Comparison of ENCODE assay signal across 21 cellular contexts in genomic region chr13:113106666-113107065, GRCh38. TPM values are rescaled to one million over a fixed set of nuclear protein-coding genes. Genes with fewer than 3 reads are reported as not detected.
A peak's percentile ranks its signal among the peaks of the same experiment; 100 is the strongest.
DNase-seq lines count a peak whose midpoint lies in the region; ATAC-seq, FAIRE-seq and TF ChIP-seq lines count a peak whose summit lies in the region.
"Had no signal": no experiment of that assay in that cellular context is flagged by ENCODE, and none has a peak within 500 bp of the region (broad histone marks: within the 10 kb centered on the region; RNA-seq: fewer than 3 reads in every experiment).

No MANE protein-coding gene starts in this region.

- CTCF ChIA-PET in activated CD4-positive, alpha-beta T cell treated with anti-CD3 and anti-CD28 coated beads for 36 hours (lab: Charles Lee): no interaction called here
- CTCF ChIA-PET in K562 (lab: Yijun Ruan, JAX; ENCODE audit: low intra/inter-chr PET ratio): no interaction called here

- BruUV-seq in K562 (replicated peaks; lab: Mats Ljungman, UMichigan): no TSS peak

- in situ Hi-C loops in K562 (cut with MboI): no loop called here

- no peak for TF ChIP-seq RAD21 in K562 (CRISPR knock-in tag; conservative IDR thresholded peaks at IDR 0.05 in 1 of 2, IDR thresholded peaks at IDR 0.05 in 1 of 2)

- H3K9ac ChIP-seq in K562 (ENCODE audit: insufficient read depth in 1 of 2, low read depth in 2 of 2, low read length in 2 of 2): no peak overlapping the region
- H3K9ac ChIP-seq in neural progenitor cell: no peak overlapping the region
- H3K9ac ChIP-seq: KMS-11 had no signal

- intact Hi-C loops in activated CD4-positive, alpha-beta T cell treated with anti-CD3 and anti-CD28 coated beads for 36 hours (cut with DNase I, micrococcal nuclease): no loop called here
- intact Hi-C loops in Right ventricle myocardium superior (cut with DNase I): no loop called here
- intact Hi-C loops in heart right ventricle (cut with DNase I): no loop called here
- intact Hi-C loops in K562 (cut with micrococcal nuclease): no loop called here

- peak; percentile 26 for DNase-seq in activated CD4-positive, alpha-beta T cell treated with anti-CD3 and anti-CD28 coated beads for 36 hours
- no peak for DNase-seq in activated CD4-positive, alpha-beta T cell treated with anti-CD3 and anti-CD28 coated beads, Interleukin-2, amount 50 U/mL, for 1 hour
- DNase-seq in Right ventricle myocardium superior (peak; percentile 32), heart right ventricle (no peak), K562 (ENCODE audit: extremely low read depth in 1 of 4, low spot score in 3 of 4) (no peak), Kasumi-1 (lab: John Stamatoyannopoulos, UW) (no peak), neural progenitor cell (ENCODE audit: low spot score) (no peak)
- DNase-seq: 8988T; Calu3; CD4-positive, alpha-beta memory T cell; DMS79 treated with DMSO at 0.1 percent for 48 hours; HFFc6; NCI-H1092 treated with DMSO at 0.1 percent for 48 hours; NCI-H2081 treated with DMSO at 0.1 percent for 48 hours; NCI-H524 had no signal

- H3K9me3 ChIP-seq in heart right ventricle (no peaks in the 10 kb centered on the region), K562 (replicated peaks; ENCODE audit: control insufficient read depth, insufficient read depth, low read depth, low read length) (no peaks in the 10 kb centered on the region), neural progenitor cell (ENCODE audit: low read depth) (no peaks in the 10 kb centered on the region)

- no peak for FAIRE-seq in K562 (lab: Jason Lieb, UNC)

- no peak overlapping the region for H3K4me2 ChIP-seq in K562 (ENCODE audit: insufficient read depth, low read length)
- no peak overlapping the region for H3K4me2 ChIP-seq in neural progenitor cell
- H3K4me2 ChIP-seq: KMS-11 had no signal

- no peaks in the 10 kb centered on the region for H3K9me3 Mint-ChIP-seq in activated CD4-positive, alpha-beta T cell treated with anti-CD3 and anti-CD28 coated beads for 36 hours (ENCODE audit: low read depth)
- no peaks in the 10 kb centered on the region for H3K9me3 Mint-ChIP-seq in stimulated activated memory B cell treated with anti-CD40 and anti-IgM and Interleukin-4, amounts not matched to agents 10 μg/mL and 1 μg/mL and 100 μg/mL, for 72 hours
- H3K9me3 Mint-ChIP-seq in neural progenitor cell: peaks cover 4% of the 10 kb centered on the region
- H3K9me3 Mint-ChIP-seq: CD4-positive, alpha-beta memory T cell had no signal

- H3K27ac ChIP-seq in heart right ventricle (no peak overlapping the region), K562 (ENCODE audit: extremely low read depth, low read depth, low read length) (no peak overlapping the region), neural progenitor cell (no peak overlapping the region)
- H3K27ac ChIP-seq: KMS-11 had no signal

- WGBS in heart right ventricle, 2 donors: 59 to 80% methylated on average over 9 to 15 of the region's 15 CpGs
- 0% methylated on average over 4 of the region's 15 CpGs for WGBS in K562 (ENCODE audit: insufficient coverage, low coverage, missing lambda C conversion rate)

- ATAC-seq in activated CD4-positive, alpha-beta T cell treated with anti-CD3 and anti-CD28 coated beads for 36 hours: peak; percentile 18
- ATAC-seq in Right ventricle myocardium superior (ENCODE audit: poor library complexity): no peak
- no peak for ATAC-seq in heart right ventricle
- no peak for ATAC-seq in K562
- peak; percentile 40 for ATAC-seq in stimulated activated memory B cell treated with anti-CD40 and anti-IgM and Interleukin-4, amounts not matched to agents 10 μg/mL and 1 μg/mL and 100 μg/mL, for 72 hours
- ATAC-seq: Panc1 had no signal

- peaks cover 3% of the 10 kb centered on the region for H3K27me3 Mint-ChIP-seq in activated CD4-positive, alpha-beta T cell treated with anti-CD3 and anti-CD28 coated beads for 36 hours
- H3K27me3 Mint-ChIP-seq in stimulated activated memory B cell treated with anti-CD40 and anti-IgM and Interleukin-4, amounts not matched to agents 10 μg/mL and 1 μg/mL and 100 μg/mL, for 72 hours: peaks cover 6% of the 10 kb centered on the region
- peaks cover 13% of the 10 kb centered on the region for H3K27me3 Mint-ChIP-seq in neural progenitor cell (ENCODE audit: insufficient read depth, low read depth)

- H3K36me3 Mint-ChIP-seq in activated CD4-positive, alpha-beta T cell treated with anti-CD3 and anti-CD28 coated beads for 36 hours (ENCODE audit: low read depth): peaks cover 4% of the 10 kb centered on the region
- H3K36me3 Mint-ChIP-seq in stimulated activated memory B cell treated with anti-CD40 and anti-IgM and Interleukin-4, amounts not matched to agents 10 μg/mL and 1 μg/mL and 100 μg/mL, for 72 hours: no peaks in the 10 kb centered on the region
- H3K36me3 Mint-ChIP-seq in neural progenitor cell: no peaks in the 10 kb centered on the region
- H3K36me3 Mint-ChIP-seq: CD4-positive, alpha-beta memory T cell had no signal

- H3K4me1 ChIP-seq in heart right ventricle (peaks cover 6 to 19% (median 12%) of the 10 kb centered on the region in 9 donors), K562 (replicated peaks in 1 of 2; ENCODE audit: control insufficient read depth in 2 of 2, insufficient read depth in 2 of 2, low read length in 2 of 2) (peaks cover 0 to 10% of the 10 kb centered on the region in 2 experiments; a peak in 2 of 5 replicates), neural progenitor cell (peaks cover 7% of the 10 kb centered on the region)

- H3K9me1 ChIP-seq in K562 (ENCODE audit: control insufficient read depth, insufficient read depth, low read length): no peaks in the 10 kb centered on the region

- TF ChIP-seq CTCF in heart right ventricle (IDR thresholded peaks at IDR 0.05): no peak
- TF ChIP-seq CTCF in K562 (IDR thresholded peaks at IDR 0.05 in 2 of 3, conservative IDR thresholded peaks at IDR 0.05 in 1 of 3; ENCODE audit: insufficient read depth in 2 of 3, low read depth in 1 of 3, low read length in 3 of 3): no peak
- no peak for TF ChIP-seq CTCF in neural progenitor cell (IDR thresholded peaks at IDR 0.05)

- no peaks in the 10 kb centered on the region for H3F3A ChIP-seq in neural progenitor cell (ENCODE audit: low read depth)

- no peak for TF ChIP-seq POLR2A in K562 (conservative IDR thresholded peaks at IDR 0.05)

- peak overlapping the region; percentile 35 for H3K4me3 Mint-ChIP-seq in activated CD4-positive, alpha-beta T cell treated with anti-CD3 and anti-CD28 coated beads for 36 hours
- H3K4me3 Mint-ChIP-seq in stimulated activated memory B cell treated with anti-CD40 and anti-IgM and Interleukin-4, amounts not matched to agents 10 μg/mL and 1 μg/mL and 100 μg/mL, for 72 hours: no peak overlapping the region
- no peak overlapping the region for H3K4me3 Mint-ChIP-seq in neural progenitor cell
- H3K4me3 Mint-ChIP-seq: HFFc6 had no signal

- POLR2A ChIA-PET in activated CD4-positive, alpha-beta T cell treated with anti-CD3 and anti-CD28 coated beads for 36 hours (lab: Charles Lee): no interaction called here
- POLR2A ChIA-PET in K562 (lab: Yijun Ruan, JAX): no interaction called here

- H2AFZ ChIP-seq in K562 (ENCODE audit: low read depth, low read length) (no peak overlapping the region), neural progenitor cell (replicated peaks) (no peak overlapping the region)

- H4K20me1 ChIP-seq in K562 (replicated peaks; ENCODE audit: control insufficient read depth, insufficient read depth, low read length) (0 out of 2 replicates have a peak, but pooled peaks cover 7% of the 10 kb centered on the region), neural progenitor cell (ENCODE audit: low read depth) (no peaks in the 10 kb centered on the region)

- peaks cover 2% of the 10 kb centered on the region for H3K4me1 Mint-ChIP-seq in activated CD4-positive, alpha-beta T cell treated with anti-CD3 and anti-CD28 coated beads for 36 hours
- no peaks in the 10 kb centered on the region for H3K4me1 Mint-ChIP-seq in stimulated activated memory B cell treated with anti-CD40 and anti-IgM and Interleukin-4, amounts not matched to agents 10 μg/mL and 1 μg/mL and 100 μg/mL, for 72 hours
- H3K4me1 Mint-ChIP-seq in neural progenitor cell: peaks cover 7% of the 10 kb centered on the region

- H3K79me2 ChIP-seq in K562 (ENCODE audit: control insufficient read depth, insufficient read depth, low read length) (no peaks in the 10 kb centered on the region), neural progenitor cell (ENCODE audit: low read depth) (no peaks in the 10 kb centered on the region)

- peaks cover 17 to 29% (median 21%) of the 10 kb centered on the region in 7 donors for H3K27me3 ChIP-seq in heart right ventricle
- H3K27me3 ChIP-seq in K562 (ENCODE audit: control insufficient read depth in 2 of 2, insufficient read depth in 2 of 2, low read length in 2 of 2): peaks cover 3 to 28% of the 10 kb centered on the region in 2 experiments; a peak in 4 of 5 replicates
- H3K27me3 ChIP-seq in neural progenitor cell: peaks cover 22% of the 10 kb centered on the region

- no peaks in the 10 kb centered on the region for H3K36me3 ChIP-seq in heart right ventricle
- no peaks in the 10 kb centered on the region for H3K36me3 ChIP-seq in K562 (ENCODE audit: control insufficient read depth, insufficient read depth, low read length)
- H3K36me3 ChIP-seq in neural progenitor cell: no peaks in the 10 kb centered on the region

- no peak overlapping the region for H3K27ac Mint-ChIP-seq in activated CD4-positive, alpha-beta T cell treated with anti-CD3 and anti-CD28 coated beads for 36 hours
- H3K27ac Mint-ChIP-seq in stimulated activated memory B cell treated with anti-CD40 and anti-IgM and Interleukin-4, amounts not matched to agents 10 μg/mL and 1 μg/mL and 100 μg/mL, for 72 hours: no peak overlapping the region
- H3K27ac Mint-ChIP-seq in neural progenitor cell: no peak overlapping the region
- H3K27ac Mint-ChIP-seq: CD4-positive, alpha-beta memory T cell; HFFc6 had no signal

- TF ChIP-seq EP300 in K562 (IDR thresholded peaks at IDR 0.05; ENCODE audit: low read length): no peak

- H3K4me3 ChIP-seq in heart right ventricle (no peak overlapping the region), K562 (no peak overlapping the region), neural progenitor cell (no peak overlapping the region)

RNA-seq across cellular contexts. Expression of gene F7, which starts 1.1 kb away (rescaled TPM):
- under 1 TPM; 0.11 to 0.12 TPM for total RNA-seq in activated CD4-positive, alpha-beta T cell treated with anti-CD3 and anti-CD28 coated beads for 36 hours
- total RNA-seq in Right ventricle myocardium superior (0.08 TPM), heart right ventricle (under 1 TPM in 3 of 10 donors, not detected in 7; 0.20 to 0.45 (median 0.31) TPM), K562 (2014; rRNA removed) (not detected in 2 replicates), K562 (2014; rRNA removed; fragmentation: Illumina TruSeq; extraction: Trizol) (not detected in 2 replicates), K562 (2015; rRNA removed; fragmentation: Illumina TruSeq; extraction: Trizol) (not detected in 2 replicates), K562 (2021) (not detected in 2 replicates), neural progenitor cell (ENCODE audit: low replicate concordance) (0.50 TPM in 1 of 2 replicates, not detected in the other)
- polyA plus RNA-seq in heart right ventricle (under 1 TPM; 0.04 to 0.07 TPM), K562 (2011; rRNA removed) (not detected in 2 replicates), K562 (2014; fragmentation: Illumina TruSeq; extraction: Trizol) (not detected in 2 replicates), K562 (2014; fragmentation: Nextera tagmentation; extraction: Ambion mirVana) (not detected), K562 (2014; rRNA removed) (0.13 TPM in 1 of 2 replicates, not detected in the other)
- not detected in 2 replicates for total RNA-seq in K562 (2011; cell fraction: chromatin; rRNA removed; ENCODE audit: low replicate concordance)
- not detected in 2 replicates for total RNA-seq in K562 (2011; cell fraction: nucleolus; rRNA removed)
- not detected in 2 replicates for total RNA-seq in K562 (2011; cell fraction: nucleoplasm; rRNA removed)
- polyA plus RNA-seq in K562 (2011; cell fraction: cytosol; rRNA removed): not detected in 2 replicates
- not detected in 2 replicates for polyA plus RNA-seq in K562 (2011; cell fraction: nucleus; rRNA removed)
- polyA plus RNA-seq in K562 (2012): not detected in 2 replicates
- not detected in 2 replicates for polyA minus RNA-seq in K562 (2011; rRNA and poly(A)+ RNA removed)
- not detected in 2 replicates for polyA minus RNA-seq in K562 (2011; cell fraction: cytosol; rRNA and poly(A)+ RNA removed)
- polyA minus RNA-seq in K562 (2011; cell fraction: nucleus; rRNA and poly(A)+ RNA removed): not detected in 2 replicates
- total RNA-seq: Calu3; CD4-positive, alpha-beta memory T cell; G401; HFFc6; MCF 10A had no signal
- polyA plus RNA-seq: CD4-positive, alpha-beta memory T cell had no signal

RNA-seq across cellular contexts. Expression of gene F10, which starts 15.9 kb away (rescaled TPM):
- total RNA-seq in activated CD4-positive, alpha-beta T cell treated with anti-CD3 and anti-CD28 coated beads for 36 hours: not detected
- total RNA-seq in Right ventricle myocardium superior (4.5 TPM), heart right ventricle (10 to 100 TPM in 2 of 10 donors, 1 to 10 TPM in 8; 1.7 to 12.4 (median 6.3) TPM), K562 (2014; rRNA removed) (0.09 TPM in 1 of 2 replicates, not detected in the other), K562 (2014; rRNA removed; fragmentation: Illumina TruSeq; extraction: Trizol) (not detected in 2 replicates), K562 (2015; rRNA removed; fragmentation: Illumina TruSeq; extraction: Trizol) (not detected in 2 replicates), K562 (2021) (0.20 TPM in 1 of 2 replicates, not detected in the other), neural progenitor cell (ENCODE audit: low replicate concordance) (2.0 and 6.8 TPM in 2 replicates)
- polyA plus RNA-seq in heart right ventricle (10 to 100 TPM in 1 of 2 donors, 1 to 10 TPM in 1; 4.6 to 15.1 TPM), K562 (2011; rRNA removed) (not detected in 2 replicates), K562 (2014; fragmentation: Illumina TruSeq; extraction: Trizol) (0.07 TPM in 1 of 2 replicates, not detected in the other), K562 (2014; fragmentation: Nextera tagmentation; extraction: Ambion mirVana) (under 1 TPM in 1 of 2 experiments, not detected in 1; 0.04 TPM), K562 (2014; rRNA removed) (0.07 TPM in 1 of 2 replicates, not detected in the other)
- total RNA-seq in K562 (2011; cell fraction: chromatin; rRNA removed; ENCODE audit: low replicate concordance): not detected in 2 replicates
- total RNA-seq in K562 (2011; cell fraction: nucleolus; rRNA removed): 0.33 TPM in 1 of 2 replicates, not detected in the other
- total RNA-seq in K562 (2011; cell fraction: nucleoplasm; rRNA removed): not detected in 2 replicates
- 0.03 and 0.07 TPM in 2 replicates for polyA plus RNA-seq in K562 (2011; cell fraction: cytosol; rRNA removed)
- not detected in 2 replicates for polyA plus RNA-seq in K562 (2011; cell fraction: nucleus; rRNA removed)
- 0.13 and 0.14 TPM in 2 replicates for polyA plus RNA-seq in K562 (2012)
- polyA minus RNA-seq in K562 (2011; rRNA and poly(A)+ RNA removed): not detected in 2 replicates
- polyA minus RNA-seq in K562 (2011; cell fraction: cytosol; rRNA and poly(A)+ RNA removed): not detected in 2 replicates
- 0.54 TPM in 1 of 2 replicates, not detected in the other for polyA minus RNA-seq in K562 (2011; cell fraction: nucleus; rRNA and poly(A)+ RNA removed)
- total RNA-seq: Calu3; CD4-positive, alpha-beta memory T cell; G401; MCF 10A had no signal
- polyA plus RNA-seq: CD4-positive, alpha-beta memory T cell had no signal

RNA-seq across cellular contexts. Expression of gene PROZ, which starts 51.8 kb away (rescaled TPM):
- total RNA-seq in activated CD4-positive, alpha-beta T cell treated with anti-CD3 and anti-CD28 coated beads for 36 hours: not detected
- not detected for total RNA-seq in Right ventricle myocardium superior
- total RNA-seq in heart right ventricle: under 1 TPM in 1 of 10 donors, not detected in 9; 0.20 TPM
- under 1 TPM in 1 of 2 donors, not detected in 1; 0.03 TPM for polyA plus RNA-seq in heart right ventricle
- not detected in 2 replicates for total RNA-seq in K562 (2011; cell fraction: chromatin; rRNA removed; ENCODE audit: low replicate concordance)
- not detected in 2 replicates for total RNA-seq in K562 (2011; cell fraction: nucleolus; rRNA removed)
- not detected in 2 replicates for total RNA-seq in K562 (2011; cell fraction: nucleoplasm; rRNA removed)
- not detected in 2 replicates for total RNA-seq in K562 (2014; rRNA removed)
- total RNA-seq in K562 (2014; rRNA removed; fragmentation: Illumina TruSeq; extraction: Trizol): not detected in 2 replicates
- not detected in 2 replicates for total RNA-seq in K562 (2015; rRNA removed; fragmentation: Illumina TruSeq; extraction: Trizol)
- not detected in 2 replicates for total RNA-seq in K562 (2021)
- not detected in 2 replicates for polyA plus RNA-seq in K562 (2011; rRNA removed)
- not detected in 2 replicates for polyA plus RNA-seq in K562 (2011; cell fraction: cytosol; rRNA removed)
- not detected in 2 replicates for polyA plus RNA-seq in K562 (2011; cell fraction: nucleus; rRNA removed)
- 0.23 and 0.39 TPM in 2 replicates for polyA plus RNA-seq in K562 (2012)
- polyA plus RNA-seq in K562 (2014; fragmentation: Illumina TruSeq; extraction: Trizol): not detected in 2 replicates
- not detected for polyA plus RNA-seq in K562 (2014; fragmentation: Nextera tagmentation; extraction: Ambion mirVana)
- polyA plus RNA-seq in K562 (2014; rRNA removed): not detected in 2 replicates
- not detected in 2 replicates for polyA minus RNA-seq in K562 (2011; rRNA and poly(A)+ RNA removed)
- polyA minus RNA-seq in K562 (2011; cell fraction: cytosol; rRNA and poly(A)+ RNA removed): not detected in 2 replicates
- polyA minus RNA-seq in K562 (2011; cell fraction: nucleus; rRNA and poly(A)+ RNA removed): not detected in 2 replicates
- total RNA-seq in neural progenitor cell (ENCODE audit: low replicate concordance): not detected in 2 replicates
- total RNA-seq: Calu3; CD4-positive, alpha-beta memory T cell; G401; HFFc6; MCF 10A had no signal
- polyA plus RNA-seq: BJ had no signal

Comparison
In these comparisons a context has a peak if more than half of its experiments do, and no peak if none do; other contexts are left out.
1. DNase-seq: peak in activated CD4-positive, alpha-beta T cell treated with anti-CD3 and anti-CD28 coated beads for 36 hours (single experiment) and Right ventricle myocardium superior (single experiment); none in activated CD4-positive, alpha-beta T cell treated with anti-CD3 and anti-CD28 coated beads, Interleukin-2, amount 50 U/mL, for 1 hour (single experiment), heart right ventricle (0 of 2), K562 (0 of 4), Kasumi-1 (0 of 2) and neural progenitor cell (single experiment).
2. ATAC-seq: peak in activated CD4-positive, alpha-beta T cell treated with anti-CD3 and anti-CD28 coated beads for 36 hours (single experiment) and stimulated activated memory B cell treated with anti-CD40 and anti-IgM and Interleukin-4, amounts not matched to agents 10 μg/mL and 1 μg/mL and 100 μg/mL, for 72 hours (single experiment); none in Right ventricle myocardium superior (single experiment), heart right ventricle (0 of 8) and K562 (single experiment).